ENCODE assay signal across 8 cellular contexts in the genomic region with DNA sequence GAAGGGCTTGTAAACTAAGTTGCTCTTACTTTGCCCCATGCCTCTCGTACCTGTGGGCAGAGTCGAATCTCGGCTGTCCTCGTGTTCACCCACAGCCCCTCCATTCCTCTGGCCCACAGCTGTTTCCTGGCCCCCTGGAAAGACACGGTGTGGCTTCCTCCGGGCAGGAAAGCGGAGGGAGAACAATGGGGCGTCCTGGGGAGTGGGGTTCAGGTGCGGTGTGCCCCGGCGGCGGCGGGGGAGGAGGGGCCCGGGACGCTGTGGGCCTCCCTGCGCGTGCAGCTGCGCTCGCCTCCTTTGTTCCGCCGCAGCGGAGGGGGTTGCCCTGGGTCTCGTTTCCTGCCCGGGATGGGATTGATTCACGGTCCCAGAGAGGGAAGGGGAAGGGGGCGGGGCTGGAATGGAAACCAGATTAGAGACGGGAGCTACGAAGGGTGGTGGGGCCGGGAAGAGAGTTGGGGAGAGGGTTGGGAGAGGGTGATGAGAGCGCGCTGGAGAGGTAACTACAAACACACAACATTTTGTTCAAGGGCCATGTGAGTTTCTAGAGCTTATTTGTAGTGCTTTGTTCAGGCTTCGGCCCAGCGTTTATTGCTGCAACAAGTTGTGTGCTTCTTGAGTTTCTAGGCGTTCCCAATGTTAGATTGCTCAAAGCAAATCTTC. TPM values are rescaled to one million over a fixed set of nuclear protein-coding genes. Genes with fewer than 3 reads are reported as not detected.
DNase-seq lines count a peak whose midpoint lies in the region; ATAC-seq and TF ChIP-seq lines count a peak whose summit lies in the region.

No MANE protein-coding gene starts in this region.

- TF ChIP-seq CTCF in WERI-Rb-1 (IDR thresholded peaks at IDR 0.05; ENCODE audit: low read depth, low read length): no peak

- H3K4me3 Mint-ChIP-seq in memory B cell: peak overlapping the region; percentile 69
- peak overlapping the region; percentile 78 for H3K4me3 Mint-ChIP-seq in stimulated activated naive CD8-positive, alpha-beta T cell treated with anti-CD3 and anti-CD28 coated beads, Interleukin-15, Interleukin-2, amounts not matched to agents 100 ng/mL and 50 ng/mL, for 24 hours

- ATAC-seq in memory B cell (ENCODE audit: low read depth) (peak; percentile 11), GM18861 (IDR thresholded peaks at IDR 0.05; ENCODE audit: unreplicated experiment) (no peak)

- H3K27ac ChIP-seq in WERI-Rb-1: peak overlapping the region; percentile 76
- no peak overlapping the region for H3K27ac ChIP-seq in effector memory CD4-positive, alpha-beta T cell (ENCODE audit: insufficient read depth, low read length, poor library complexity, severe bottlenecking)

- no peak overlapping the region for H3K27ac Mint-ChIP-seq in memory B cell
- peak overlapping the region; percentile 79 for H3K27ac Mint-ChIP-seq in stimulated activated naive CD8-positive, alpha-beta T cell treated with anti-CD3 and anti-CD28 coated beads, Interleukin-15, Interleukin-2, amounts not matched to agents 100 ng/mL and 50 ng/mL, for 24 hours

- H3K9me3 ChIP-seq in WERI-Rb-1 (ENCODE audit: severe bottlenecking): no peaks in the 10 kb centered on the region
- no peaks in the 10 kb centered on the region for H3K9me3 ChIP-seq in effector memory CD4-positive, alpha-beta T cell (ENCODE audit: control insufficient read depth, low read length)

- peak; percentile 64 for DNase-seq in activated effector memory CD4-positive, alpha-beta T cell treated with anti-CD3 and anti-CD28 coated beads, Interleukin-2, amount 50 U/mL, for 16 hours
- no peak for DNase-seq in activated effector memory CD4-positive, alpha-beta T cell treated with Interleukin-2 at 50 U/mL for 16 hours
- DNase-seq in LHCN-M2 (ENCODE audit: low read depth) (peak; percentile 74), WERI-Rb-1 (peak; percentile 86), memory B cell (ENCODE audit: low spot score in 2 of 2) (no peak)
- no peak for DNase-seq in effector memory CD4-positive, alpha-beta T cell

- peak overlapping the region; percentile 83 for H3K4me3 ChIP-seq in WERI-Rb-1 (ENCODE audit: low read depth, low read length)
- H3K4me3 ChIP-seq in effector memory CD4-positive, alpha-beta T cell (ENCODE audit: insufficient read depth, low read depth, low read length, poor library complexity, severe bottlenecking): peak overlapping the region; percentile 58

- H3K27me3 ChIP-seq in WERI-Rb-1 (ENCODE audit: insufficient read depth, low read depth, severe bottlenecking): no peaks in the 10 kb centered on the region
- H3K27me3 ChIP-seq in effector memory CD4-positive, alpha-beta T cell (replicated peaks; ENCODE audit: control insufficient read depth, insufficient read depth, low read length, poor library complexity, severe bottlenecking): peaks cover 6% of the 10 kb centered on the region

- no peaks in the 10 kb centered on the region for H3K4me1 ChIP-seq in effector memory CD4-positive, alpha-beta T cell (ENCODE audit: control insufficient read depth, insufficient read depth, low read length, poor library complexity, severe bottlenecking)

- H3K9me3 Mint-ChIP-seq in memory B cell: peaks cover 4% of the 10 kb centered on the region
- H3K9me3 Mint-ChIP-seq in stimulated activated naive CD8-positive, alpha-beta T cell treated with anti-CD3 and anti-CD28 coated beads, Interleukin-15, Interleukin-2, amounts not matched to agents 100 ng/mL and 50 ng/mL, for 24 hours: no peaks in the 10 kb centered on the region

- H3K36me3 ChIP-seq in WERI-Rb-1: peaks cover 7% of the 10 kb centered on the region; the same call in 1 of the 2 replicates
- no peaks in the 10 kb centered on the region for H3K36me3 ChIP-seq in effector memory CD4-positive, alpha-beta T cell (ENCODE audit: control insufficient read depth, insufficient read depth, low read length)

- H3K36me3 Mint-ChIP-seq in memory B cell: no peaks in the 10 kb centered on the region
- no peaks in the 10 kb centered on the region for H3K36me3 Mint-ChIP-seq in stimulated activated naive CD8-positive, alpha-beta T cell treated with anti-CD3 and anti-CD28 coated beads, Interleukin-15, Interleukin-2, amounts not matched to agents 100 ng/mL and 50 ng/mL, for 24 hours (ENCODE audit: low read depth)

- peaks cover 6% of the 10 kb centered on the region for H3K27me3 Mint-ChIP-seq in memory B cell
- peaks cover 10% of the 10 kb centered on the region for H3K27me3 Mint-ChIP-seq in stimulated activated naive CD8-positive, alpha-beta T cell treated with anti-CD3 and anti-CD28 coated beads, Interleukin-15, Interleukin-2, amounts not matched to agents 100 ng/mL and 50 ng/mL, for 24 hours

- H3K4me1 Mint-ChIP-seq in memory B cell: peaks cover 14% of the 10 kb centered on the region
- H3K4me1 Mint-ChIP-seq in stimulated activated naive CD8-positive, alpha-beta T cell treated with anti-CD3 and anti-CD28 coated beads, Interleukin-15, Interleukin-2, amounts not matched to agents 100 ng/mL and 50 ng/mL, for 24 hours (ENCODE audit: low read depth): peaks cover 23% of the 10 kb centered on the region

RNA-seq across cellular contexts. Expression of gene MYO1B, which starts 0.8 kb away (rescaled TPM):
- 108 and 117 TPM in 2 replicates for total RNA-seq in LHCN-M2 (2014; rRNA removed)
- 47.6 TPM for polyA plus RNA-seq in LHCN-M2 (2012)

Comparison
In these comparisons a context has a peak if more than half of its experiments do, and no peak if none do; other contexts are left out.
1. DNase-seq: peak in activated effector memory CD4-positive, alpha-beta T cell treated with anti-CD3 and anti-CD28 coated beads, Interleukin-2, amount 50 U/mL, for 16 hours (single experiment), LHCN-M2 (single experiment) and WERI-Rb-1 (single experiment); none in activated effector memory CD4-positive, alpha-beta T cell treated with Interleukin-2 at 50 U/mL for 16 hours (single experiment), effector memory CD4-positive, alpha-beta T cell (0 of 3) and memory B cell (0 of 2).